ENCODE assay signal across 1 cellular context in genomic region chr7:22173884-22174573, GRCh38.
A peak's percentile ranks its signal among the peaks of the same experiment; 100 is the strongest.
TF ChIP-seq lines count a peak whose summit lies in the region.

No MANE protein-coding gene starts in this region.

TF ChIP-seq in GM12878, 131 proteins besides CTCF, POLR2A, EP300 and RAD21 (continued from another document and continues in another):
- no peak for TF ChIP-seq E4F1 (IDR thresholded peaks at IDR 0.05; ENCODE audit: borderline replicate concordance, partially characterized antibody)
- TF ChIP-seq HSF1 (IDR thresholded peaks at IDR 0.05; ENCODE audit: low read depth, low read length), result no peak
- TF ChIP-seq IKZF1 (conservative IDR thresholded peaks at IDR 0.05), result 0 out of 2 replicates have a peak, but pooled peaks have one; percentile 38
- no peak for TF ChIP-seq BCLAF1 (IDR thresholded peaks at IDR 0.05)
- no peak for TF ChIP-seq ZBTB33 (IDR thresholded peaks at IDR 0.05)
- no peak for TF ChIP-seq CBFB (IDR thresholded peaks at IDR 0.05; ENCODE audit: low read depth)
- TF ChIP-seq STAT3 (IDR thresholded peaks at IDR 0.05; ENCODE audit: low read depth, low read length), result no peak
- no peak for TF ChIP-seq CEBPZ (IDR thresholded peaks at IDR 0.05; ENCODE audit: low read depth, low read length)
- TF ChIP-seq RELA (IDR thresholded peaks at IDR 0.05; ENCODE audit: borderline replicate concordance, partially characterized antibody), result no peak
- TF ChIP-seq CBX3 (IDR thresholded peaks at IDR 0.05; ENCODE audit: borderline replicate concordance, low read depth), result no peak
- TF ChIP-seq YY1 (IDR thresholded peaks at IDR 0.05; ENCODE audit: low read depth, low read length), result no peak
- TF ChIP-seq CHD4 (IDR thresholded peaks at IDR 0.05), result no peak
- no peak for TF ChIP-seq ZBED1 (IDR thresholded peaks at IDR 0.05; ENCODE audit: borderline replicate concordance)
- TF ChIP-seq DPF2 (IDR thresholded peaks at IDR 0.05), result no peak
- no peak for TF ChIP-seq IRF3 (IDR thresholded peaks at IDR 0.05)
- no peak for TF ChIP-seq FOXM1 (IDR thresholded peaks at IDR 0.05; ENCODE audit: low read depth, low read length)
- TF ChIP-seq MXI1 (IDR thresholded peaks at IDR 0.05; ENCODE audit: low read depth, low read length), result peak; percentile 83; the same call in 1 of the 2 replicates
- TF ChIP-seq CREM (IDR thresholded peaks at IDR 0.05; ENCODE audit: low read depth), result no peak
- no peak for TF ChIP-seq BCL11A (IDR thresholded peaks at IDR 0.05; ENCODE audit: low read depth, low read length)
- no peak for TF ChIP-seq ZSCAN29 (IDR thresholded peaks at IDR 0.05)
- no peak for TF ChIP-seq NR2F1 (conservative IDR thresholded peaks at IDR 0.05)
- no peak for TF ChIP-seq SIN3A (IDR thresholded peaks at IDR 0.05; ENCODE audit: low read depth, low read length)
- no peak for TF ChIP-seq SKIL (IDR thresholded peaks at IDR 0.05; ENCODE audit: low read depth, poor library complexity, severe bottlenecking)
- no peak for TF ChIP-seq YBX1 (IDR thresholded peaks at IDR 0.05)
- peak; percentile 82 for TF ChIP-seq BACH1 (IDR thresholded peaks at IDR 0.05; ENCODE audit: borderline replicate concordance)
- no peak for TF ChIP-seq CUX1 (IDR thresholded peaks at IDR 0.05; ENCODE audit: insufficient replicate concordance, low read depth, low read length)
- no peak for TF ChIP-seq SREBF2 (IDR thresholded peaks at IDR 0.05; ENCODE audit: low read length)
- no peak for TF ChIP-seq HDAC2 (IDR thresholded peaks at IDR 0.05)
- TF ChIP-seq SPI1 (IDR thresholded peaks at IDR 0.05; ENCODE audit: borderline replicate concordance, insufficient read depth, low read depth, low read length), result peak; percentile 5; the same call in 1 of the 2 replicates
- TF ChIP-seq ZNF622 (IDR thresholded peaks at IDR 0.05), result no peak
- no peak for TF ChIP-seq HDGF (IDR thresholded peaks at IDR 0.05)
- TF ChIP-seq MLLT1 (IDR thresholded peaks at IDR 0.05), result peak; percentile 29; the same call in 1 of the 2 replicates
- TF ChIP-seq TBL1XR1 (IDR thresholded peaks at IDR 0.05; ENCODE audit: low read depth, low read length), result no peak
- 0 out of 2 replicates have a peak, but pooled peaks have one; percentile 31 for TF ChIP-seq PAX5 (IDR thresholded peaks at IDR 0.05; ENCODE audit: borderline replicate concordance, low read depth, low read length)
- TF ChIP-seq NR2C1 (IDR thresholded peaks at IDR 0.05), result no peak
- peak; percentile 49; the same call in 1 of the 2 replicates for TF ChIP-seq MTA2 (IDR thresholded peaks at IDR 0.05; ENCODE audit: low read depth)
- TF ChIP-seq NBN (IDR thresholded peaks at IDR 0.05), result no peak
- no peak for TF ChIP-seq SMAD1 (IDR thresholded peaks at IDR 0.05; ENCODE audit: low read depth, partially characterized antibody)
- no peak for TF ChIP-seq CEBPB (IDR thresholded peaks at IDR 0.05; ENCODE audit: borderline replicate concordance in 1 of 2, low read depth in 2 of 2, low read length in 2 of 2)
